In the genomic region with DNA sequence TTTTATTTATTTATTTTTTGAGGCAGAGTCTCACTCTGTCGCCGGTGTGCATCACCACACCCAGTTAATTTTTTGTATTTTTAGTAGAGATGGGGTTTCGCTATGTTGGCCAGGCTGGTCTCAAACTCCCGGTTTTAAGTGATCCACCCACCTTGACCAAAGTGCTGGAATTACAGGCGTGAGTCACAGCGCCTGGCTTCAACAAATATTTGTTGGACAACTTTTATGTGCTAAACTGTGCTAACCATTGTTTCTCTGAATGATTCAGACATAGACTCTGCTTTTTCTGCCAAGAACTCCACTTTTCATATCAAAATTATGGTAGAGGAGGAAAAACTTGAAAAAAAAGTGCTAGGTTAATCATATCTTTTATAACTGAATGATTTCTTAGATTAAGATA, we compare ENCODE assay signal across 1 cellular context.
TF ChIP-seq lines count a peak whose summit lies in the region.

No MANE protein-coding gene starts in this region.

TF ChIP-seq in HepG2, 621 proteins besides CTCF, POLR2A, EP300 and RAD21 (continued from another document and continues in another):
- TF ChIP-seq, protein P1, sequence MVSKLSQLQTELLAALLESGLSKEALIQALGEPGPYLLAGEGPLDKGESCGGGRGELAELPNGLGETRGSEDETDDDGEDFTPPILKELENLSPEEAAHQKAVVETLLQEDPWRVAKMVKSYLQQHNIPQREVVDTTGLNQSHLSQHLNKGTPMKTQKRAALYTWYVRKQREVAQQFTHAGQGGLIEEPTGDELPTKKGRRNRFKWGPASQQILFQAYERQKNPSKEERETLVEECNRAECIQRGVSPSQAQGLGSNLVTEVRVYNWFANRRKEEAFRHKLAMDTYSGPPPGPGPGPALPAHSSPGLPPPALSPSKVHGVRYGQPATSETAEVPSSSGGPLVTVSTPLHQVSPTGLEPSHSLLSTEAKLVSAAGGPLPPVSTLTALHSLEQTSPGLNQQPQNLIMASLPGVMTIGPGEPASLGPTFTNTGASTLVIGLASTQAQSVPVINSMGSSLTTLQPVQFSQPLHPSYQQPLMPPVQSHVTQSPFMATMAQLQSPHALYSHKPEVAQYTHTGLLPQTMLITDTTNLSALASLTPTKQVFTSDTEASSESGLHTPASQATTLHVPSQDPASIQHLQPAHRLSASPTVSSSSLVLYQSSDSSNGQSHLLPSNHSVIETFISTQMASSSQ (IDR thresholded peaks at IDR 0.05; ENCODE audit: low read depth) = peak; percentile 39; the same call in 1 of the 2 replicates
- TF ChIP-seq, protein P1 (CRISPR knock-in tag; IDR thresholded peaks at IDR 0.05; ENCODE audit: borderline replicate concordance) = no peak
- TF ChIP-seq SNAPC2 (CRISPR knock-in tag; IDR thresholded peaks at IDR 0.05) (0 out of 2 replicates have a peak, but pooled peaks have one; percentile 49), SP2 (CRISPR knock-in tag; IDR thresholded peaks at IDR 0.05) (no peak), AHR (CRISPR knock-in tag; IDR thresholded peaks at IDR 0.05) (no peak), POLR2G (IDR thresholded peaks at IDR 0.05; ENCODE audit: low read depth, low read length) (no peak), ZNF615 (CRISPR knock-in tag; IDR thresholded peaks at IDR 0.05; ENCODE audit: borderline replicate concordance) (no peak), GZF1 (CRISPR knock-in tag; IDR thresholded peaks at IDR 0.05) (no peak), ATAD3A (CRISPR knock-in tag; IDR thresholded peaks at IDR 0.05) (no peak), SALL1 (CRISPR knock-in tag; IDR thresholded peaks at IDR 0.05) (peak; percentile 82), ZNF724P (CRISPR knock-in tag; IDR thresholded peaks at IDR 0.05; ENCODE audit: borderline replicate concordance) (no peak), ZNF589 (CRISPR knock-in tag; conservative IDR thresholded peaks at IDR 0.05) (no peak), NR2F1 (CRISPR knock-in tag; IDR thresholded peaks at IDR 0.05) (no peak), CBX2 (IDR thresholded peaks at IDR 0.05; ENCODE audit: low read depth, low read length) (no peak), CBX2 (CRISPR knock-in tag; IDR thresholded peaks at IDR 0.05; ENCODE audit: low read depth) (no peak), NFKB2 (CRISPR knock-in tag; IDR thresholded peaks at IDR 0.05; ENCODE audit: borderline replicate concordance) (no peak), ZNF530 (CRISPR knock-in tag; IDR thresholded peaks at IDR 0.05; ENCODE audit: low read depth) (no peak), MTA1 (CRISPR knock-in tag; IDR thresholded peaks at IDR 0.05; ENCODE audit: borderline replicate concordance) (no peak), FOXO1 (CRISPR knock-in tag; IDR thresholded peaks at IDR 0.05) (peak; percentile 55; the same call in 1 of the 2 replicates), ZNF879 (CRISPR knock-in tag; IDR thresholded peaks at IDR 0.05) (no peak), ZNF7 (CRISPR knock-in tag; IDR thresholded peaks at IDR 0.05) (no peak), KLF12 (CRISPR knock-in tag; IDR thresholded peaks at IDR 0.05; ENCODE audit: borderline replicate concordance) (no peak; the same call in 1 of the 2 replicates), SSRP1 (CRISPR knock-in tag; IDR thresholded peaks at IDR 0.05) (no peak), ERF (CRISPR knock-in tag; IDR thresholded peaks at IDR 0.05) (no peak), ZNF329 (CRISPR knock-in tag; IDR thresholded peaks at IDR 0.05; ENCODE audit: low read depth) (no peak), SCMH1 (CRISPR knock-in tag; IDR thresholded peaks at IDR 0.05; ENCODE audit: borderline replicate concordance) (no peak), NBN (conservative IDR thresholded peaks at IDR 0.05) (no peak), IRX3 (CRISPR knock-in tag; IDR thresholded peaks at IDR 0.05; ENCODE audit: borderline replicate concordance, low read depth) (no peak), PAF1 (CRISPR knock-in tag; IDR thresholded peaks at IDR 0.05) (no peak), ZNF614 (CRISPR knock-in tag; IDR thresholded peaks at IDR 0.05; ENCODE audit: borderline replicate concordance) (no peak), DMAP1 (CRISPR knock-in tag; IDR thresholded peaks at IDR 0.05) (no peak)
- TF ChIP-seq, protein P2, sequence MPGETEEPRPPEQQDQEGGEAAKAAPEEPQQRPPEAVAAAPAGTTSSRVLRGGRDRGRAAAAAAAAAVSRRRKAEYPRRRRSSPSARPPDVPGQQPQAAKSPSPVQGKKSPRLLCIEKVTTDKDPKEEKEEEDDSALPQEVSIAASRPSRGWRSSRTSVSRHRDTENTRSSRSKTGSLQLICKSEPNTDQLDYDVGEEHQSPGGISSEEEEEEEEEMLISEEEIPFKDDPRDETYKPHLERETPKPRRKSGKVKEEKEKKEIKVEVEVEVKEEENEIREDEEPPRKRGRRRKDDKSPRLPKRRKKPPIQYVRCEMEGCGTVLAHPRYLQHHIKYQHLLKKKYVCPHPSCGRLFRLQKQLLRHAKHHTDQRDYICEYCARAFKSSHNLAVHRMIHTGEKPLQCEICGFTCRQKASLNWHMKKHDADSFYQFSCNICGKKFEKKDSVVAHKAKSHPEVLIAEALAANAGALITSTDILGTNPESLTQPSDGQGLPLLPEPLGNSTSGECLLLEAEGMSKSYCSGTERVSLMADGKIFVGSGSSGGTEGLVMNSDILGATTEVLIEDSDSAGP (CRISPR knock-in tag; IDR thresholded peaks at IDR 0.05; ENCODE audit: borderline replicate concordance) = no peak
- TF ChIP-seq, protein P3, sequence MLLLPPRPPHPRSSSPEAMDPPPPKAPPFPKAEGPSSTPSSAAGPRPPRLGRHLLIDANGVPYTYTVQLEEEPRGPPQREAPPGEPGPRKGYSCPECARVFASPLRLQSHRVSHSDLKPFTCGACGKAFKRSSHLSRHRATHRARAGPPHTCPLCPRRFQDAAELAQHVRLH (CRISPR knock-in tag; IDR thresholded peaks at IDR 0.05; ENCODE audit: borderline replicate concordance, low read depth) = peak; percentile 48; the same call in 1 of the 2 replicates
- TF ChIP-seq, protein P4, sequence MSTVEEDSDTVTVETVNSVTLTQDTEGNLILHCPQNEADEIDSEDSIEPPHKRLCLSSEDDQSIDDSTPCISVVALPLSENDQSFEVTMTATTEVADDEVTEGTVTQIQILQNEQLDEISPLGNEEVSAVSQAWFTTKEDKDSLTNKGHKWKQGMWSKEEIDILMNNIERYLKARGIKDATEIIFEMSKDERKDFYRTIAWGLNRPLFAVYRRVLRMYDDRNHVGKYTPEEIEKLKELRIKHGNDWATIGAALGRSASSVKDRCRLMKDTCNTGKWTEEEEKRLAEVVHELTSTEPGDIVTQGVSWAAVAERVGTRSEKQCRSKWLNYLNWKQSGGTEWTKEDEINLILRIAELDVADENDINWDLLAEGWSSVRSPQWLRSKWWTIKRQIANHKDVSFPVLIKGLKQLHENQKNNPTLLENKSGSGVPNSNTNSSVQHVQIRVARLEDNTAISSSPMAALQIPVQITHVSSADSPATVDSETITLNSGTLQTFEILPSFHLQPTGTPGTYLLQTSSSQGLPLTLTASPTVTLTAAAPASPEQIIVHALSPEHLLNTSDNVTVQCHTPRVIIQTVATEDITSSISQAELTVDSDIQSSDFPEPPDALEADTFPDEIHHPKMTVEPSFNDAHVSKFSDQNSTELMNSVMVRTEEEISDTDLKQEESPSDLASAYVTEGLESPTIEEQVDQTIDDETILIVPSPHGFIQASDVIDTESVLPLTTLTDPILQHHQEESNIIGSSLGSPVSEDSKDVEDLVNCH (CRISPR knock-in tag; IDR thresholded peaks at IDR 0.05) = no peak
- TF ChIP-seq, protein P5, sequence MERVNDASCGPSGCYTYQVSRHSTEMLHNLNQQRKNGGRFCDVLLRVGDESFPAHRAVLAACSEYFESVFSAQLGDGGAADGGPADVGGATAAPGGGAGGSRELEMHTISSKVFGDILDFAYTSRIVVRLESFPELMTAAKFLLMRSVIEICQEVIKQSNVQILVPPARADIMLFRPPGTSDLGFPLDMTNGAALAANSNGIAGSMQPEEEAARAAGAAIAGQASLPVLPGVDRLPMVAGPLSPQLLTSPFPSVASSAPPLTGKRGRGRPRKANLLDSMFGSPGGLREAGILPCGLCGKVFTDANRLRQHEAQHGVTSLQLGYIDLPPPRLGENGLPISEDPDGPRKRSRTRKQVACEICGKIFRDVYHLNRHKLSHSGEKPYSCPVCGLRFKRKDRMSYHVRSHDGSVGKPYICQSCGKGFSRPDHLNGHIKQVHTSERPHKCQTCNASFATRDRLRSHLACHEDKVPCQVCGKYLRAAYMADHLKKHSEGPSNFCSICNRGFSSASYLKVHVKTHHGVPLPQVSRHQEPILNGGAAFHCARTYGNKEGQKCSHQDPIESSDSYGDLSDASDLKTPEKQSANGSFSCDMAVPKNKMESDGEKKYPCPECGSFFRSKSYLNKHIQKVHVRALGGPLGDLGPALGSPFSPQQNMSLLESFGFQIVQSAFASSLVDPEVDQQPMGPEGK (CRISPR knock-in tag; IDR thresholded peaks at IDR 0.05) = no peak
- TF ChIP-seq, protein P6, sequence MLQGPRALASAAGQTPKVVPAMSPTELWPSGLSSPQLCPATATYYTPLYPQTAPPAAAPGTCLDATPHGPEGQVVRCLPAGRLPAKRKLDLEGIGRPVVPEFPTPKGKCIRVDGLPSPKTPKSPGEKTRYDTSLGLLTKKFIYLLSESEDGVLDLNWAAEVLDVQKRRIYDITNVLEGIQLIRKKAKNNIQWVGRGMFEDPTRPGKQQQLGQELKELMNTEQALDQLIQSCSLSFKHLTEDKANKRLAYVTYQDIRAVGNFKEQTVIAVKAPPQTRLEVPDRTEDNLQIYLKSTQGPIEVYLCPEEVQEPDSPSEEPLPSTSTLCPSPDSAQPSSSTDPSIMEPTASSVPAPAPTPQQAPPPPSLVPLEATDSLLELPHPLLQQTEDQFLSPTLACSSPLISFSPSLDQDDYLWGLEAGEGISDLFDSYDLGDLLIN (CRISPR knock-in tag; IDR thresholded peaks at IDR 0.05; ENCODE audit: borderline replicate concordance) = no peak
- TF ChIP-seq, protein P7, sequence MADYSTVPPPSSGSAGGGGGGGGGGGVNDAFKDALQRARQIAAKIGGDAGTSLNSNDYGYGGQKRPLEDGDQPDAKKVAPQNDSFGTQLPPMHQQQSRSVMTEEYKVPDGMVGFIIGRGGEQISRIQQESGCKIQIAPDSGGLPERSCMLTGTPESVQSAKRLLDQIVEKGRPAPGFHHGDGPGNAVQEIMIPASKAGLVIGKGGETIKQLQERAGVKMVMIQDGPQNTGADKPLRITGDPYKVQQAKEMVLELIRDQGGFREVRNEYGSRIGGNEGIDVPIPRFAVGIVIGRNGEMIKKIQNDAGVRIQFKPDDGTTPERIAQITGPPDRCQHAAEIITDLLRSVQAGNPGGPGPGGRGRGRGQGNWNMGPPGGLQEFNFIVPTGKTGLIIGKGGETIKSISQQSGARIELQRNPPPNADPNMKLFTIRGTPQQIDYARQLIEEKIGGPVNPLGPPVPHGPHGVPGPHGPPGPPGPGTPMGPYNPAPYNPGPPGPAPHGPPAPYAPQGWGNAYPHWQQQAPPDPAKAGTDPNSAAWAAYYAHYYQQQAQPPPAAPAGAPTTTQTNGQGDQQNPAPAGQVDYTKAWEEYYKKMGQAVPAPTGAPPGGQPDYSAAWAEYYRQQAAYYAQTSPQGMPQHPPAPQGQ (CRISPR knock-in tag; IDR thresholded peaks at IDR 0.05; ENCODE audit: borderline replicate concordance) = no peak
- TF ChIP-seq, protein P8, sequence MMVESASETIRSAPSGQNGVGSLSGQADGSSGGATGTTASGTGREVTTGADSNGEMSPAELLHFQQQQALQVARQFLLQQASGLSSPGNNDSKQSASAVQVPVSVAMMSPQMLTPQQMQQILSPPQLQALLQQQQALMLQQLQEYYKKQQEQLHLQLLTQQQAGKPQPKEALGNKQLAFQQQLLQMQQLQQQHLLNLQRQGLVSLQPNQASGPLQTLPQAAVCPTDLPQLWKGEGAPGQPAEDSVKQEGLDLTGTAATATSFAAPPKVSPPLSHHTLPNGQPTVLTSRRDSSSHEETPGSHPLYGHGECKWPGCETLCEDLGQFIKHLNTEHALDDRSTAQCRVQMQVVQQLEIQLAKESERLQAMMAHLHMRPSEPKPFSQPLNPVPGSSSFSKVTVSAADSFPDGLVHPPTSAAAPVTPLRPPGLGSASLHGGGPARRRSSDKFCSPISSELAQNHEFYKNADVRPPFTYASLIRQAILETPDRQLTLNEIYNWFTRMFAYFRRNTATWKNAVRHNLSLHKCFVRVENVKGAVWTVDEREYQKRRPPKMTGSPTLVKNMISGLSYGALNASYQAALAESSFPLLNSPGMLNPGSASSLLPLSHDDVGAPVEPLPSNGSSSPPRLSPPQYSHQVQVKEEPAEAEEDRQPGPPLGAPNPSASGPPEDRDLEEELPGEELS (CRISPR knock-in tag; IDR thresholded peaks at IDR 0.05) = peak; percentile 80
- TF ChIP-seq, protein P9, sequence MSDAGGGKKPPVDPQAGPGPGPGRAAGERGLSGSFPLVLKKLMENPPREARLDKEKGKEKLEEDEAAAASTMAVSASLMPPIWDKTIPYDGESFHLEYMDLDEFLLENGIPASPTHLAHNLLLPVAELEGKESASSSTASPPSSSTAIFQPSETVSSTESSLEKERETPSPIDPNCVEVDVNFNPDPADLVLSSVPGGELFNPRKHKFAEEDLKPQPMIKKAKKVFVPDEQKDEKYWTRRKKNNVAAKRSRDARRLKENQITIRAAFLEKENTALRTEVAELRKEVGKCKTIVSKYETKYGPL (CRISPR knock-in tag; IDR thresholded peaks at IDR 0.05) = no peak
